Comparison of ENCODE assay signal across 1 cellular context in genomic region chr3:156605686-156606605, GRCh38.
TF ChIP-seq lines count a peak whose summit lies in the region.

No MANE protein-coding gene starts in this region.

TF ChIP-seq in K562, 482 proteins besides CTCF, POLR2A, EP300 and RAD21 (continued from another document and continues in another):
- TF ChIP-seq, protein P1, sequence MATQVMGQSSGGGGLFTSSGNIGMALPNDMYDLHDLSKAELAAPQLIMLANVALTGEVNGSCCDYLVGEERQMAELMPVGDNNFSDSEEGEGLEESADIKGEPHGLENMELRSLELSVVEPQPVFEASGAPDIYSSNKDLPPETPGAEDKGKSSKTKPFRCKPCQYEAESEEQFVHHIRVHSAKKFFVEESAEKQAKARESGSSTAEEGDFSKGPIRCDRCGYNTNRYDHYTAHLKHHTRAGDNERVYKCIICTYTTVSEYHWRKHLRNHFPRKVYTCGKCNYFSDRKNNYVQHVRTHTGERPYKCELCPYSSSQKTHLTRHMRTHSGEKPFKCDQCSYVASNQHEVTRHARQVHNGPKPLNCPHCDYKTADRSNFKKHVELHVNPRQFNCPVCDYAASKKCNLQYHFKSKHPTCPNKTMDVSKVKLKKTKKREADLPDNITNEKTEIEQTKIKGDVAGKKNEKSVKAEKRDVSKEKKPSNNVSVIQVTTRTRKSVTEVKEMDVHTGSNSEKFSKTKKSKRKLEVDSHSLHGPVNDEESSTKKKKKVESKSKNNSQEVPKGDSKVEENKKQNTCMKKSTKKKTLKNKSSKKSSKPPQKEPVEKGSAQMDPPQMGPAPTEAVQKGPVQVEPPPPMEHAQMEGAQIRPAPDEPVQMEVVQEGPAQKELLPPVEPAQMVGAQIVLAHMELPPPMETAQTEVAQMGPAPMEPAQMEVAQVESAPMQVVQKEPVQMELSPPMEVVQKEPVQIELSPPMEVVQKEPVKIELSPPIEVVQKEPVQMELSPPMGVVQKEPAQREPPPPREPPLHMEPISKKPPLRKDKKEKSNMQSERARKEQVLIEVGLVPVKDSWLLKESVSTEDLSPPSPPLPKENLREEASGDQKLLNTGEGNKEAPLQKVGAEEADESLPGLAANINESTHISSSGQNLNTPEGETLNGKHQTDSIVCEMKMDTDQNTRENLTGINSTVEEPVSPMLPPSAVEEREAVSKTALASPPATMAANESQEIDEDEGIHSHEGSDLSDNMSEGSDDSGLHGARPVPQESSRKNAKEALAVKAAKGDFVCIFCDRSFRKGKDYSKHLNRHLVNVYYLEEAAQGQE (CRISPR knock-in tag; IDR thresholded peaks at IDR 0.05; ENCODE audit: low read depth) = no peak
- TF ChIP-seq, protein P2, sequence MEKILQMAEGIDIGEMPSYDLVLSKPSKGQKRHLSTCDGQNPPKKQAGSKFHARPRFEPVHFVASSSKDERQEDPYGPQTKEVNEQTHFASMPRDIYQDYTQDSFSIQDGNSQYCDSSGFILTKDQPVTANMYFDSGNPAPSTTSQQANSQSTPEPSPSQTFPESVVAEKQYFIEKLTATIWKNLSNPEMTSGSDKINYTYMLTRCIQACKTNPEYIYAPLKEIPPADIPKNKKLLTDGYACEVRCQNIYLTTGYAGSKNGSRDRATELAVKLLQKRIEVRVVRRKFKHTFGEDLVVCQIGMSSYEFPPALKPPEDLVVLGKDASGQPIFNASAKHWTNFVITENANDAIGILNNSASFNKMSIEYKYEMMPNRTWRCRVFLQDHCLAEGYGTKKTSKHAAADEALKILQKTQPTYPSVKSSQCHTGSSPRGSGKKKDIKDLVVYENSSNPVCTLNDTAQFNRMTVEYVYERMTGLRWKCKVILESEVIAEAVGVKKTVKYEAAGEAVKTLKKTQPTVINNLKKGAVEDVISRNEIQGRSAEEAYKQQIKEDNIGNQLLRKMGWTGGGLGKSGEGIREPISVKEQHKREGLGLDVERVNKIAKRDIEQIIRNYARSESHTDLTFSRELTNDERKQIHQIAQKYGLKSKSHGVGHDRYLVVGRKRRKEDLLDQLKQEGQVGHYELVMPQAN (IDR thresholded peaks at IDR 0.05; ENCODE audit: borderline replicate concordance) = 0 out of 2 replicates have a peak, but pooled peaks have one; percentile 37
- no peak for TF ChIP-seq HDGF (IDR thresholded peaks at IDR 0.05)
- TF ChIP-seq SMARCC2 (IDR thresholded peaks at IDR 0.05; ENCODE audit: low read depth) = no peak
- no peak for TF ChIP-seq ZNF277 (CRISPR knock-in tag; IDR thresholded peaks at IDR 0.05; ENCODE audit: borderline replicate concordance)
- peak; percentile 22; the same call in 1 of the 2 replicates for TF ChIP-seq TAF7 (tag; IDR thresholded peaks at IDR 0.05)
- TF ChIP-seq SP1 (CRISPR knock-in tag; IDR thresholded peaks at IDR 0.05) = no peak
- no peak for TF ChIP-seq PHB2 (IDR thresholded peaks at IDR 0.05; ENCODE audit: low read depth)
- no peak for TF ChIP-seq SREBF1 (IDR thresholded peaks at IDR 0.05; ENCODE audit: borderline replicate concordance, low read depth, low read length)
- TF ChIP-seq NR3C1 (CRISPR knock-in tag; IDR thresholded peaks at IDR 0.05) = no peak
- peak; percentile 55 for TF ChIP-seq JUND (IDR thresholded peaks at IDR 0.05; ENCODE audit: borderline replicate concordance, low read depth, low read length)
- TF ChIP-seq JUND (tag; IDR thresholded peaks at IDR 0.05; ENCODE audit: borderline replicate concordance, low read depth, low read length) = no peak; the same call in 2 of the 3 replicates
- TF ChIP-seq TCFL5 (CRISPR knock-in tag; conservative IDR thresholded peaks at IDR 0.05) = no peak
- TF ChIP-seq RB1 (IDR thresholded peaks at IDR 0.05; ENCODE audit: low read depth) = peak; percentile 30; the same call in 1 of the 2 replicates
- TF ChIP-seq SMARCE1 (IDR thresholded peaks at IDR 0.05) = 0 out of 2 replicates have a peak, but pooled peaks have one; percentile 43
- TF ChIP-seq ZNF778 (CRISPR knock-in tag; IDR thresholded peaks at IDR 0.05) = no peak
- 0 out of 2 replicates have a peak, but pooled peaks have one; percentile 11 for TF ChIP-seq ETV1 (tag; conservative IDR thresholded peaks at IDR 0.05; ENCODE audit: low read depth)
- peak; percentile 75 for TF ChIP-seq TBP (optimal IDR thresholded peaks at IDR 0.05; ENCODE audit: low read depth, low read length)
- TF ChIP-seq HMG20B (CRISPR knock-in tag; IDR thresholded peaks at IDR 0.05) = no peak
- TF ChIP-seq XRCC3 (IDR thresholded peaks at IDR 0.05) = no peak
- TF ChIP-seq, protein P3, sequence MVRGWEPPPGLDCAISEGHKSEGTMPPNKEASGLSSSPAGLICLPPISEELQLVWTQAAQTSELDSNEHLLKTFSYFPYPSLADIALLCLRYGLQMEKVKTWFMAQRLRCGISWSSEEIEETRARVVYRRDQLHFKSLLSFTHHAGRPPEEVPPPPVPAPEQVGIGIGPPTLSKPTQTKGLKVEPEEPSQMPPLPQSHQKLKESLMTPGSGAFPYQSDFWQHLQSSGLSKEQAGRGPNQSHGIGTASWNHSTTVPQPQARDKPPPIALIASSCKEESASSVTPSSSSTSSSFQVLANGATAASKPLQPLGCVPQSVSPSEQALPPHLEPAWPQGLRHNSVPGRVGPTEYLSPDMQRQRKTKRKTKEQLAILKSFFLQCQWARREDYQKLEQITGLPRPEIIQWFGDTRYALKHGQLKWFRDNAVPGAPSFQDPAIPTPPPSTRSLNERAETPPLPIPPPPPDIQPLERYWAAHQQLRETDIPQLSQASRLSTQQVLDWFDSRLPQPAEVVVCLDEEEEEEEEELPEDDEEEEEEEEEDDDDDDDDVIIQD (CRISPR knock-in tag; IDR thresholded peaks at IDR 0.05) = no peak
- TF ChIP-seq ATF3 (IDR thresholded peaks at IDR 0.05) = no peak
- TF ChIP-seq ATF3 (CRISPR knock-in tag; conservative IDR thresholded peaks at IDR 0.05) = no peak
- TF ChIP-seq CCAR2 (IDR thresholded peaks at IDR 0.05; ENCODE audit: low read depth, low read length) = no peak
- no peak for TF ChIP-seq ETV6 (IDR thresholded peaks at IDR 0.05; ENCODE audit: borderline replicate concordance in 1 of 2, low read depth in 2 of 2, low read length in 1 of 2)
- no peak for TF ChIP-seq ETV6 (CRISPR knock-in tag; IDR thresholded peaks at IDR 0.05; ENCODE audit: borderline replicate concordance)
- TF ChIP-seq ZNF41 (CRISPR knock-in tag; conservative IDR thresholded peaks at IDR 0.05) = no peak
- TF ChIP-seq KLF16 (IDR thresholded peaks at IDR 0.05) = no peak
- TF ChIP-seq KAT2B (IDR thresholded peaks at IDR 0.05; ENCODE audit: low read depth, low read length) = no peak
- TF ChIP-seq PTRF (tag; IDR thresholded peaks at IDR 0.05) = no peak
- no peak for TF ChIP-seq ZKSCAN3 (CRISPR knock-in tag; IDR thresholded peaks at IDR 0.05)
- TF ChIP-seq, protein P4, sequence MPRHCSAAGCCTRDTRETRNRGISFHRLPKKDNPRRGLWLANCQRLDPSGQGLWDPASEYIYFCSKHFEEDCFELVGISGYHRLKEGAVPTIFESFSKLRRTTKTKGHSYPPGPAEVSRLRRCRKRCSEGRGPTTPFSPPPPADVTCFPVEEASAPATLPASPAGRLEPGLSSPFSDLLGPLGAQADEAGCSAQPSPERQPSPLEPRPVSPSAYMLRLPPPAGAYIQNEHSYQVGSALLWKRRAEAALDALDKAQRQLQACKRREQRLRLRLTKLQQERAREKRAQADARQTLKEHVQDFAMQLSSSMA (CRISPR knock-in tag; IDR thresholded peaks at IDR 0.05) = no peak
- 0 out of 4 replicates have a peak, but pooled peaks of 1 of the 2 experiments have one; percentile 25 for TF ChIP-seq SIN3A (IDR thresholded peaks at IDR 0.05; ENCODE audit: borderline replicate concordance in 2 of 2, control insufficient read depth in 1 of 2, low read depth in 2 of 2, low read length in 2 of 2)
- TF ChIP-seq, protein P5, sequence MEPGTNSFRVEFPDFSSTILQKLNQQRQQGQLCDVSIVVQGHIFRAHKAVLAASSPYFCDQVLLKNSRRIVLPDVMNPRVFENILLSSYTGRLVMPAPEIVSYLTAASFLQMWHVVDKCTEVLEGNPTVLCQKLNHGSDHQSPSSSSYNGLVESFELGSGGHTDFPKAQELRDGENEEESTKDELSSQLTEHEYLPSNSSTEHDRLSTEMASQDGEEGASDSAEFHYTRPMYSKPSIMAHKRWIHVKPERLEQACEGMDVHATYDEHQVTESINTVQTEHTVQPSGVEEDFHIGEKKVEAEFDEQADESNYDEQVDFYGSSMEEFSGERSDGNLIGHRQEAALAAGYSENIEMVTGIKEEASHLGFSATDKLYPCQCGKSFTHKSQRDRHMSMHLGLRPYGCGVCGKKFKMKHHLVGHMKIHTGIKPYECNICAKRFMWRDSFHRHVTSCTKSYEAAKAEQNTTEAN (CRISPR knock-in tag; IDR thresholded peaks at IDR 0.05) = no peak
- TF ChIP-seq, protein P6, sequence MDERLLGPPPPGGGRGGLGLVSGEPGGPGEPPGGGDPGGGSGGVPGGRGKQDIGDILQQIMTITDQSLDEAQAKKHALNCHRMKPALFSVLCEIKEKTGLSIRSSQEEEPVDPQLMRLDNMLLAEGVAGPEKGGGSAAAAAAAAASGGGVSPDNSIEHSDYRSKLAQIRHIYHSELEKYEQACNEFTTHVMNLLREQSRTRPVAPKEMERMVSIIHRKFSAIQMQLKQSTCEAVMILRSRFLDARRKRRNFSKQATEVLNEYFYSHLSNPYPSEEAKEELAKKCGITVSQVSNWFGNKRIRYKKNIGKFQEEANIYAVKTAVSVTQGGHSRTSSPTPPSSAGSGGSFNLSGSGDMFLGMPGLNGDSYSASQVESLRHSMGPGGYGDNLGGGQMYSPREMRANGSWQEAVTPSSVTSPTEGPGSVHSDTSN (CRISPR knock-in tag; IDR thresholded peaks at IDR 0.05; ENCODE audit: low read depth) = no peak
- TF ChIP-seq, protein P6 (tag; conservative IDR thresholded peaks at IDR 0.05; ENCODE audit: low read depth) = no peak
- TF ChIP-seq CREBBP (IDR thresholded peaks at IDR 0.05; ENCODE audit: low read depth, low read length) = no peak
- 0 out of 2 replicates have a peak, but pooled peaks have one; percentile 44 for TF ChIP-seq GTF2E2 (tag; IDR thresholded peaks at IDR 0.05)
- TF ChIP-seq SRSF1 (IDR thresholded peaks at IDR 0.05; ENCODE audit: low read depth, low read length) = no peak
- TF ChIP-seq ETS1 (conservative IDR thresholded peaks at IDR 0.05; ENCODE audit: control insufficient read depth, low read depth, low read length) = no peak
- TF ChIP-seq NRF1 (conservative IDR thresholded peaks at IDR 0.05 in 1 of 2, IDR thresholded peaks at IDR 0.05 in 1 of 2) = peak; percentile 89 to 90
- TF ChIP-seq, protein P7, sequence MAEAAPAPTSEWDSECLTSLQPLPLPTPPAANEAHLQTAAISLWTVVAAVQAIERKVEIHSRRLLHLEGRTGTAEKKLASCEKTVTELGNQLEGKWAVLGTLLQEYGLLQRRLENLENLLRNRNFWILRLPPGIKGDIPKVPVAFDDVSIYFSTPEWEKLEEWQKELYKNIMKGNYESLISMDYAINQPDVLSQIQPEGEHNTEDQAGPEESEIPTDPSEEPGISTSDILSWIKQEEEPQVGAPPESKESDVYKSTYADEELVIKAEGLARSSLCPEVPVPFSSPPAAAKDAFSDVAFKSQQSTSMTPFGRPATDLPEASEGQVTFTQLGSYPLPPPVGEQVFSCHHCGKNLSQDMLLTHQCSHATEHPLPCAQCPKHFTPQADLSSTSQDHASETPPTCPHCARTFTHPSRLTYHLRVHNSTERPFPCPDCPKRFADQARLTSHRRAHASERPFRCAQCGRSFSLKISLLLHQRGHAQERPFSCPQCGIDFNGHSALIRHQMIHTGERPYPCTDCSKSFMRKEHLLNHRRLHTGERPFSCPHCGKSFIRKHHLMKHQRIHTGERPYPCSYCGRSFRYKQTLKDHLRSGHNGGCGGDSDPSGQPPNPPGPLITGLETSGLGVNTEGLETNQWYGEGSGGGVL (CRISPR knock-in tag; IDR thresholded peaks at IDR 0.05) = no peak
- TF ChIP-seq CTCFL (IDR thresholded peaks at IDR 0.05; ENCODE audit: borderline replicate concordance, insufficient read depth, low read depth, low read length, poor library complexity, severe bottlenecking) = no peak
- TF ChIP-seq EP400 (IDR thresholded peaks at IDR 0.05) = no peak; the same call in 1 of the 2 replicates
